ENCODE assay signal across 23 cellular contexts in the genomic region with DNA sequence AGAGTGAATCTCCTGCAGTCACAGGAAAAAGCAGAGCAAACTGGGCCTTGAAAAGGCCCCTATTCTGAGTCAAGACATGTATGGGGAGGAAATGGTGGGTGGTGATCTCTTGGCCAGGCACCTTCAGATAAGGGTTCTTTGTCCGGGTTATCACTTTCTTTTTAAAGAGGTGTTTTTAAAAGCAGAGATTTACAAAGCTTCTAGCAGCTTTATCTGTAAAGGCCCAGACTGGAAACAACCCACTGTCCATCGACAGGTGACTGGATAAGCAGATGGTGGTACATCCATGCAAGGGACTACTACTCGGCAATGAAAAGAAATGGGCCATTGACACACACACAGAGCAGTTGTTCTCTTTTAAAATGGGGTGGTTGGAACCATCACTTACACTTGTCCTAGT.
DNase-seq lines count a peak whose midpoint lies in the region; ATAC-seq, FAIRE-seq and TF ChIP-seq lines count a peak whose summit lies in the region.
"Had no signal": no experiment of that assay in that cellular context is flagged by ENCODE, and none has a peak within 500 bp of the region (broad histone marks: within the 10 kb centered on the region; RNA-seq: fewer than 3 reads in every experiment).

No MANE protein-coding gene starts in this region.

- H3K4me3 ChIP-seq in BLaER1 (no peak overlapping the region), MM.1S (ENCODE audit: low read length) (no peak overlapping the region), K562 (no peak overlapping the region), endodermal cell (ENCODE audit: low read length) (peak overlapping the region; percentile 24), H7 (ENCODE audit: insufficient read depth, low read depth, low read length) (no peak overlapping the region)
- H3K4me3 ChIP-seq: A549 had no signal

- H4K20me1 ChIP-seq in BLaER1 (no peaks in the 10 kb centered on the region), MM.1S (ENCODE audit: insufficient read depth, low read length) (no peaks in the 10 kb centered on the region), K562 (replicated peaks; ENCODE audit: control insufficient read depth, insufficient read depth, low read length) (no peaks in the 10 kb centered on the region)

- H3K27ac ChIP-seq in BLaER1 (no peak overlapping the region), MM.1S (ENCODE audit: low read length) (no peak overlapping the region), K562 (ENCODE audit: extremely low read depth, low read depth, low read length) (no peak overlapping the region), endodermal cell (ENCODE audit: low read depth, low read length) (no peak overlapping the region)
- H3K27ac ChIP-seq: 22Rv1, A549, C4-2B had no signal

- H3K36me3 ChIP-seq in BLaER1 (no peaks in the 10 kb centered on the region), MM.1S (replicated peaks; ENCODE audit: insufficient read depth, low read length) (no peaks in the 10 kb centered on the region), K562 (ENCODE audit: control insufficient read depth, insufficient read depth, low read length) (no peaks in the 10 kb centered on the region), endodermal cell (ENCODE audit: control insufficient read depth, insufficient read depth, low read length) (no peaks in the 10 kb centered on the region), H7 (replicated peaks; ENCODE audit: control insufficient read depth, insufficient read depth, low read length) (no peaks in the 10 kb centered on the region)

- no TSS peak for BruUV-seq in K562 (replicated peaks; lab: Mats Ljungman, UMichigan)

- no peaks in the 10 kb centered on the region for H3K27me3 Mint-ChIP-seq in endodermal cell (ENCODE audit: insufficient read depth)
- H3K27me3 Mint-ChIP-seq: B cell; CD4-positive, alpha-beta T cell had no signal

- H3K4me1 Mint-ChIP-seq in endodermal cell = peaks cover 12% of the 10 kb centered on the region
- H3K4me1 Mint-ChIP-seq: B cell had no signal

- TF ChIP-seq CTCF in MM.1S (IDR thresholded peaks at IDR 0.05; ENCODE audit: low read length) = no peak
- TF ChIP-seq CTCF in K562 (IDR thresholded peaks at IDR 0.05 in 2 of 3, conservative IDR thresholded peaks at IDR 0.05 in 1 of 3; ENCODE audit: insufficient read depth in 2 of 3, low read depth in 1 of 3, low read length in 3 of 3) = no peak
- no peak for TF ChIP-seq CTCF in endodermal cell (conservative IDR thresholded peaks at IDR 0.05)

- DNase-seq in MM.1S (no peak), K562 (ENCODE audit: extremely low read depth in 1 of 4, low spot score in 3 of 4) (no peak), endodermal cell (no peak), H7 (no peak), H54 (ENCODE audit: insufficient read length, low spot score) (no peak), NCI-H2196 (lab: John Stamatoyannopoulos, UW; ENCODE audit: unreplicated experiment) (no peak), amniotic stem cell (lab: John Stamatoyannopoulos, UW) (no peak)
- DNase-seq: AML-193; Caco-2; Calu3; CD4-positive, alpha-beta T cell; CD8-positive, alpha-beta T cell; DMS79 treated with DMSO at 0.1 percent for 48 hours; GF-D8 had no signal

- H3K4me2 ChIP-seq in BLaER1 (peak overlapping the region; percentile 62), MM.1S (ENCODE audit: low read depth, low read length) (0 out of 2 replicates have a peak overlapping the region, but pooled peaks have one; percentile 26), K562 (ENCODE audit: insufficient read depth, low read length) (no peak overlapping the region)
- H3K4me2 ChIP-seq: A549 had no signal

- H2AFZ ChIP-seq in MM.1S (ENCODE audit: low read length) (no peak overlapping the region), K562 (ENCODE audit: low read depth, low read length) (no peak overlapping the region)

- H3K9ac ChIP-seq in BLaER1 (no peak overlapping the region), MM.1S (ENCODE audit: low read length) (no peak overlapping the region), K562 (ENCODE audit: insufficient read depth in 1 of 2, low read depth in 2 of 2, low read length in 2 of 2) (no peak overlapping the region), endodermal cell (ENCODE audit: extremely low read depth, low read length, poor library complexity, severe bottlenecking) (no peak overlapping the region)

- no peak for TF ChIP-seq EP300 in K562 (IDR thresholded peaks at IDR 0.05; ENCODE audit: low read length)

- no peaks in the 10 kb centered on the region for H3K9me2 ChIP-seq in MM.1S (replicated peaks; ENCODE audit: insufficient read depth, low read length)

- H3K27me3 ChIP-seq in BLaER1 (no peaks in the 10 kb centered on the region), MM.1S (replicated peaks; ENCODE audit: insufficient read depth, low read length) (no peaks in the 10 kb centered on the region), K562 (ENCODE audit: control insufficient read depth in 2 of 2, insufficient read depth in 2 of 2, low read length in 2 of 2) (peaks cover 3 to 23% of the 10 kb centered on the region in 2 experiments; a peak in 4 of 5 replicates), endodermal cell (ENCODE audit: control insufficient read depth, insufficient read depth, low read length, poor library complexity, severe bottlenecking) (no peaks in the 10 kb centered on the region), H7 (ENCODE audit: control insufficient read depth, insufficient read depth, low read length) (no peaks in the 10 kb centered on the region)

- WGBS in K562 (ENCODE audit: insufficient coverage, low coverage, missing lambda C conversion rate) = 0% methylated on average over 3 of the region's 3 CpGs
- 91 to 100% methylated on average over 3 of the region's 3 CpGs for WGBS in endodermal cell (ENCODE audit: insufficient coverage in 1 of 2, insufficient read length in 1 of 2), 2 experiments

- in situ Hi-C loops in K562 (cut with MboI) = no loop called here

- no peak for TF ChIP-seq POLR2A in K562 (conservative IDR thresholded peaks at IDR 0.05)
- TF ChIP-seq POLR2A in H54 (IDR thresholded peaks at IDR 0.05; ENCODE audit: low read depth, low read length) = no peak

- H3K9me3 ChIP-seq in BLaER1 (no peaks in the 10 kb centered on the region), MM.1S (replicated peaks; ENCODE audit: insufficient read depth, low read length) (no peaks in the 10 kb centered on the region), K562 (replicated peaks; ENCODE audit: control insufficient read depth, insufficient read depth, low read depth, low read length) (no peaks in the 10 kb centered on the region), endodermal cell (ENCODE audit: control insufficient read depth, low read length) (peaks cover 22% of the 10 kb centered on the region)
- H3K9me3 ChIP-seq: A549, Caco-2 had no signal

- no peak for ATAC-seq in K562
- ATAC-seq: A549; CD8-positive, alpha-beta T cell had no signal

- H3K9me3 Mint-ChIP-seq in endodermal cell = peaks cover 14% of the 10 kb centered on the region
- H3K9me3 Mint-ChIP-seq: CD4-positive, alpha-beta T cell; CD8-positive, alpha-beta T cell had no signal

- no peak overlapping the region for H3K27ac Mint-ChIP-seq in endodermal cell
- H3K27ac Mint-ChIP-seq: B cell; CD4-positive, alpha-beta T cell; CD8-positive, alpha-beta T cell had no signal

- H3K9me1 ChIP-seq in K562 (ENCODE audit: control insufficient read depth, insufficient read depth, low read length) = no peaks in the 10 kb centered on the region

- H3K4me3 Mint-ChIP-seq in endodermal cell = no peak overlapping the region
- H3K4me3 Mint-ChIP-seq: B cell; CD4-positive, alpha-beta T cell; CD8-positive, alpha-beta T cell had no signal

- H3K36me3 Mint-ChIP-seq in endodermal cell (ENCODE audit: low read depth) = no peaks in the 10 kb centered on the region
- H3K36me3 Mint-ChIP-seq: CD8-positive, alpha-beta T cell had no signal

- POLR2A ChIA-PET in K562 (lab: Yijun Ruan, JAX) = interaction anchor here (0.6 kb wide), 1 partner anchor 448 kb away, joined by 3 read pairs; no protein-coding TSS in a partner anchor

- intact Hi-C loops in K562 (cut with micrococcal nuclease) = no loop called here

- no peak for TF ChIP-seq RAD21 in K562 (CRISPR knock-in tag; conservative IDR thresholded peaks at IDR 0.05 in 1 of 2, IDR thresholded peaks at IDR 0.05 in 1 of 2)

- H3K79me2 ChIP-seq in MM.1S (ENCODE audit: low read length) (no peaks in the 10 kb centered on the region), K562 (ENCODE audit: control insufficient read depth, insufficient read depth, low read length) (no peaks in the 10 kb centered on the region)

- H3K4me1 ChIP-seq in BLaER1 = peaks cover 47% of the 10 kb centered on the region
- H3K4me1 ChIP-seq in MM.1S (ENCODE audit: low read length) = peaks cover 20% of the 10 kb centered on the region
- H3K4me1 ChIP-seq in K562 (replicated peaks in 1 of 2; ENCODE audit: control insufficient read depth in 2 of 2, insufficient read depth in 2 of 2, low read length in 2 of 2) = no peaks in the 10 kb centered on the region; a peak in 1 of 5 replicates
- H3K4me1 ChIP-seq in endodermal cell (ENCODE audit: control insufficient read depth, insufficient read depth, low read length) = peaks cover 10% of the 10 kb centered on the region
- H3K4me1 ChIP-seq: A549, Caco-2 had no signal

- peaks cover 14% of the 10 kb centered on the region for H3F3A ChIP-seq in MM.1S (ENCODE audit: insufficient read depth, low read length)

- FAIRE-seq in K562 (lab: Jason Lieb, UNC) (no peak), H54 (lab: Jason Lieb, UNC) (no peak)
- FAIRE-seq: A549, D721Med, G401.6, GM12891, GM19239 had no signal

- CTCF ChIA-PET in K562 (lab: Yijun Ruan, JAX; ENCODE audit: low intra/inter-chr PET ratio) = no interaction called here

TF ChIP-seq in K562, 482 proteins besides CTCF, POLR2A, EP300 and RAD21 (continues in another document):
- TF ChIP-seq CBFA2T2 (conservative IDR thresholded peaks at IDR 0.05) (peak; percentile 51), TAF7 (tag; IDR thresholded peaks at IDR 0.05) (no peak)
- TF ChIP-seq, protein P1, sequence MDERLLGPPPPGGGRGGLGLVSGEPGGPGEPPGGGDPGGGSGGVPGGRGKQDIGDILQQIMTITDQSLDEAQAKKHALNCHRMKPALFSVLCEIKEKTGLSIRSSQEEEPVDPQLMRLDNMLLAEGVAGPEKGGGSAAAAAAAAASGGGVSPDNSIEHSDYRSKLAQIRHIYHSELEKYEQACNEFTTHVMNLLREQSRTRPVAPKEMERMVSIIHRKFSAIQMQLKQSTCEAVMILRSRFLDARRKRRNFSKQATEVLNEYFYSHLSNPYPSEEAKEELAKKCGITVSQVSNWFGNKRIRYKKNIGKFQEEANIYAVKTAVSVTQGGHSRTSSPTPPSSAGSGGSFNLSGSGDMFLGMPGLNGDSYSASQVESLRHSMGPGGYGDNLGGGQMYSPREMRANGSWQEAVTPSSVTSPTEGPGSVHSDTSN (CRISPR knock-in tag; IDR thresholded peaks at IDR 0.05; ENCODE audit: low read depth) = no peak
- TF ChIP-seq, protein P1 (tag; conservative IDR thresholded peaks at IDR 0.05; ENCODE audit: low read depth) = no peak
